In genomic region chr14:58297412-58297761, GRCh38 we compare ENCODE assay signal across 8 cellular contexts. TPM values are rescaled to one million over a fixed set of nuclear protein-coding genes. Genes with fewer than 3 reads are reported as not detected.
A peak's percentile ranks its signal among the peaks of the same experiment; 100 is the strongest.
DNase-seq lines count a peak whose midpoint lies in the region; ATAC-seq and TF ChIP-seq lines count a peak whose summit lies in the region.

No MANE protein-coding gene starts in this region.

- H3K4me3 Mint-ChIP-seq in CD8-positive, alpha-beta T cell, result no peak overlapping the region

- H3K4me3 ChIP-seq in CD8-positive, alpha-beta T cell (ENCODE audit: low read depth, low read length), result peak overlapping the region; percentile 85
- peak overlapping the region; percentile 62 for H3K4me3 ChIP-seq in lower leg skin (ENCODE audit: low read depth, poor library complexity, severe bottlenecking)

- no peaks in the 10 kb centered on the region for H3K9me3 Mint-ChIP-seq in CD8-positive, alpha-beta T cell

- H3K4me1 Mint-ChIP-seq in CD8-positive, alpha-beta T cell (ENCODE audit: low read depth), result peaks cover 64% of the 10 kb centered on the region

- H3K36me3 ChIP-seq in CD8-positive, alpha-beta T cell (ENCODE audit: insufficient read depth, low read length), result peaks cover 18% of the 10 kb centered on the region

- TF ChIP-seq POLR2A in lower leg skin (IDR thresholded peaks at IDR 0.05), result no peak

- 0 to 1% methylated on average over 10 of the region's 10 CpGs for WGBS in lower leg skin, 2 donors

- H3K27me3 Mint-ChIP-seq in CD8-positive, alpha-beta T cell (ENCODE audit: low read depth), result no peaks in the 10 kb centered on the region

- peak in 2 of 7 experiments; percentile 7 to 23 for DNase-seq in CD8-positive, alpha-beta T cell
- DNase-seq in HCEC 1CT (peak; percentile 53), lower leg skin (ENCODE audit: low spot score in 2 of 2) (peak; percentile 65 to 90), cerebellar nuclear complex (lab: John Stamatoyannopoulos, UW) (no peak)

- intact Hi-C loops in CD8-positive, alpha-beta T cell (cut with DNase I, micrococcal nuclease), result loop anchor here (1.0 to 10.0 kb wide), 4 partner anchors 15 to 1797 kb away; partner anchors contain the start of genes PCNX4 (in 1 of the 2) and PSMA3 (in 1 of the 2)
- intact Hi-C loops in lower leg skin (cut with DNase I; ENCODE audit: low total_unique reads), result no loop called here

- no peaks in the 10 kb centered on the region for H3K9me3 ChIP-seq in CD8-positive, alpha-beta T cell (ENCODE audit: low read length)

- peaks cover 49% of the 10 kb centered on the region for H3K36me3 Mint-ChIP-seq in CD8-positive, alpha-beta T cell

- ATAC-seq in CD8-positive, alpha-beta T cell, result no peak
- no peak for ATAC-seq in GM21786 (IDR thresholded peaks at IDR 0.05; ENCODE audit: unreplicated experiment)
- ATAC-seq in HG03457 (IDR thresholded peaks at IDR 0.05; ENCODE audit: unreplicated experiment), result no peak
- ATAC-seq in HG02763 (IDR thresholded peaks at IDR 0.05; ENCODE audit: unreplicated experiment), result no peak

- peak overlapping the region; percentile 94 for H3K27ac ChIP-seq in CD8-positive, alpha-beta T cell (ENCODE audit: low read depth, low read length)
- peak overlapping the region; percentile 98 for H3K27ac ChIP-seq in angular gyrus (ENCODE audit: low read depth, low read length)

- no peak for TF ChIP-seq CTCF in CD8-positive, alpha-beta T cell (IDR thresholded peaks at IDR 0.05)
- no peak for TF ChIP-seq CTCF in lower leg skin (IDR thresholded peaks at IDR 0.05)

- H3K4me1 ChIP-seq in CD8-positive, alpha-beta T cell (ENCODE audit: insufficient read depth, low read length), result peaks cover 45% of the 10 kb centered on the region

- H3K27ac Mint-ChIP-seq in CD8-positive, alpha-beta T cell, result no peak overlapping the region

- POLR2A ChIA-PET in CD8-positive, alpha-beta T cell (lab: Charles Lee), result interaction anchor here (0.9 to 3.7 kb wide), 18 partner anchors 10 to 1868 kb away, joined by 3 to 47 read pairs (median 9); partner anchors contain the start of genes ACTR10, DHRS7, KIAA0586 and PSMA3

- H3K27me3 ChIP-seq in CD8-positive, alpha-beta T cell (ENCODE audit: insufficient read depth, low read length), result no peaks in the 10 kb centered on the region

- CTCF ChIA-PET in CD8-positive, alpha-beta T cell (lab: Charles Lee), result interaction anchor here (1.3 to 2.1 kb wide), 4 partner anchors 16 to 35 kb away, joined by 3 to 5 read pairs (median 5); no protein-coding TSS in a partner anchor

RNA-seq across cellular contexts. Expression of gene ARID4A, which starts 1.0 kb away (rescaled TPM):
- 10 to 100 TPM; 80.7 to 83.2 TPM for total RNA-seq in CD8-positive, alpha-beta T cell
- 10 to 100 TPM; 13.6 to 32.6 (median 18.4) TPM for total RNA-seq in lower leg skin

RNA-seq across cellular contexts. Expression of gene PSMA3, which starts 52.7 kb away (rescaled TPM):
- 100 to 1,000 TPM; 105 to 106 TPM for total RNA-seq in CD8-positive, alpha-beta T cell
- 10 to 100 TPM; 55.1 to 70.8 (median 64.4) TPM for total RNA-seq in lower leg skin

Comparison
In these comparisons a context has a peak if more than half of its experiments do, and no peak if none do; other contexts are left out.
1. DNase-seq: peak in HCEC 1CT (single experiment) and lower leg skin (2 of 2); none in cerebellar nuclear complex (0 of 2).